Comparison of ENCODE assay signal across 8 cellular contexts in the genomic region with DNA sequence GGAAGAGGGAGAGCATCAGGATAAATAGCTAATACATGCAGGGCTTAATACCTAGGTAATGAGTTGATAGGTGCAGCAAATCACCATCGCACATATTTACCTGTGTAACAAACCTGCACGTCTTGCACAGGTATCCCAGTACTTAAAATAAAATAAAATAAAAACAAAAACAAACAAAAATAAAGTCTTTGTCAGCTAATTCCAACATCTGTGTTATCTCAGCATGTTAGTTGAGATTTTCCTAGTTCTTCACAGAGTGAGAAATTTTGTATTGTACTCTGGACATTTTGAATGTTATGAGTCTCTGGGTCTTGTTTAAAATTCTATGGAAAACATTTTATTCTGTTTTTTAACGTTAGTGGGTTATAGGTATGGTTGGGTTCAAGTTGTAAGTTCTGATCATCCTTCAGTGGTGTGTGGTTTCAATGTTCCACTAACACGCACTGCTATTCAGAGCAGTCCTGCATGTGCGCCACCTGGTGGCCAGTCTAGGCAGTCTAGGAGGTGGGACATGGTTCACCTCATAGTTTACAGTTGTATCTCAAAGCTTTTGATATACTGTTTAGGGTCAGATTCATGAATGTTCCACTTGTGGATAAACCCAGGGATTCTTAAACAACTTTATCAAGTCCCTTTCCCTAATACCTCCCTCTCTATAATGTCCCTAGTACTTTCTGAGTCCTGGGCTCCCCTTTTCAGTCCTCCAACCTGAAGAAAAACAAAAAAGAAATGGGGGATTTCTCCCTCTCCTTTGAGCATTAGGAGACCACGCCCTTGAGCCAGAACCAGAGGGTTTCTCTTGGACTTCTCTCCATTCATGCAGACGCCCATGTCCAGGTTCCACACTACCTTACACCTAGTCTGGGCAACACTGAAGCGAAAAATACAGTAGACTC.
DNase-seq lines count a peak whose midpoint lies in the region; TF ChIP-seq lines count a peak whose summit lies in the region.

No MANE protein-coding gene starts in this region.

- no peaks in the 10 kb centered on the region for H3K9me3 Mint-ChIP-seq in glutamatergic neuron (ENCODE audit: unreplicated experiment)

- no peaks in the 10 kb centered on the region for H3K36me3 Mint-ChIP-seq in glutamatergic neuron (ENCODE audit: unreplicated experiment)

- H3K27ac Mint-ChIP-seq in glutamatergic neuron (ENCODE audit: unreplicated experiment), result no peak overlapping the region

- H3K9me3 ChIP-seq in uterus, result no peaks in the 10 kb centered on the region

- TF ChIP-seq CTCF in GM10266 (IDR thresholded peaks at IDR 0.05; ENCODE audit: control insufficient read depth, insufficient read depth, low read depth, missing control alignments) (peak; percentile 96), LNCAP (IDR thresholded peaks at IDR 0.05) (peak; percentile 94), glutamatergic neuron (IDR thresholded peaks at IDR 0.05; ENCODE audit: partially characterized antibody, unreplicated experiment) (peak; percentile 89), uterus (IDR thresholded peaks at IDR 0.05) (peak; percentile 67 to 91 (median 74))

- intact Hi-C loops in posterior vena cava (cut with DNase I), result no loop called here
- intact Hi-C loops in uterus (cut with DNase I; ENCODE audit: low total_unique reads), result no loop called here

- H3K4me1 ChIP-seq in uterus, result no peaks in the 10 kb centered on the region

- no peak overlapping the region for H3K4me3 Mint-ChIP-seq in glutamatergic neuron (ENCODE audit: unreplicated experiment)

- no peaks in the 10 kb centered on the region for H3K27me3 Mint-ChIP-seq in glutamatergic neuron (ENCODE audit: unreplicated experiment)

- no peak overlapping the region for H3K4me3 ChIP-seq in uterus

- no peaks in the 10 kb centered on the region for H3K27me3 ChIP-seq in uterus

- H3K36me3 ChIP-seq in uterus, result no peaks in the 10 kb centered on the region

- DNase-seq in GM10266 (ENCODE audit: extremely low spot score) (peak; percentile 72), H4 (ENCODE audit: low spot score) (peak; percentile 57), SK-N-DZ (ENCODE audit: low spot score) (peak; percentile 59), glutamatergic neuron (peak; percentile 93), posterior vena cava (ENCODE audit: low spot score) (peak; percentile 93), uterus (peak; percentile 72 to 75)
- DNase-seq in activated naive CD4-positive, alpha-beta T cell (lab: John Stamatoyannopoulos, UW), result peak; percentile 30 to 76 (median 72)

- TF ChIP-seq POLR2A in uterus (IDR thresholded peaks at IDR 0.05), result no peak

- no peaks in the 10 kb centered on the region for H3K4me1 Mint-ChIP-seq in glutamatergic neuron (ENCODE audit: low read depth, unreplicated experiment)

- no peak overlapping the region for H3K27ac ChIP-seq in uterus
